ENCODE assay signal across 16 cellular contexts in genomic region chr6:137660296-137660731, GRCh38.
A peak's percentile ranks its signal among the peaks of the same experiment; 100 is the strongest.
DNase-seq lines count a peak whose midpoint lies in the region; ATAC-seq, FAIRE-seq and TF ChIP-seq lines count a peak whose summit lies in the region.
"Had no signal": no experiment of that assay in that cellular context is flagged by ENCODE, and none has a peak within 500 bp of the region (broad histone marks: within the 10 kb centered on the region; RNA-seq: fewer than 3 reads in every experiment).

No MANE protein-coding gene starts in this region.

- H3K36me3 ChIP-seq in small intestine (ENCODE audit: control insufficient read depth in 2 of 2, insufficient read depth in 2 of 2, low read length in 2 of 2) (no peaks in the 10 kb centered on the region), tibial artery (no peaks in the 10 kb centered on the region), ascending aorta (no peaks in the 10 kb centered on the region)
- H3K36me3 ChIP-seq: HAP-1, SJSA1 had no signal

- intact Hi-C loops in tibial artery (cut with DNase I; ENCODE audit: low total_unique reads) = no loop called here
- intact Hi-C loops in ascending aorta (cut with DNase I) = no loop called here

- TF ChIP-seq CTCF in tibial artery (IDR thresholded peaks at IDR 0.05) (no peak), ascending aorta (IDR thresholded peaks at IDR 0.05) (no peak)

- no peaks in the 10 kb centered on the region for H3K27me3 ChIP-seq in small intestine (ENCODE audit: control insufficient read depth in 2 of 2, insufficient read depth in 2 of 2, low read length in 2 of 2)
- H3K27me3 ChIP-seq in tibial artery = no peaks in the 10 kb centered on the region
- no peaks in the 10 kb centered on the region for H3K27me3 ChIP-seq in ascending aorta
- H3K27me3 ChIP-seq: SJSA1 had no signal

- H3K4me3 ChIP-seq in small intestine (ENCODE audit: low read depth in 1 of 2, low read length in 2 of 2) (no peak overlapping the region), tibial artery (no peak overlapping the region), ascending aorta (no peak overlapping the region)
- H3K4me3 ChIP-seq: HAP-1, SJSA1 had no signal

- peak; percentile 30 for ATAC-seq in HG02798 (IDR thresholded peaks at IDR 0.05; ENCODE audit: poor library complexity, unreplicated experiment)
- peak; percentile 33 for ATAC-seq in left lobe of liver
- no peak for ATAC-seq in GM19324 (IDR thresholded peaks at IDR 0.05; ENCODE audit: low FRiP score, unreplicated experiment)

- H3K27ac ChIP-seq in small intestine (ENCODE audit: low read depth in 1 of 2, low read length in 1 of 2) = no peak overlapping the region
- H3K27ac ChIP-seq in tibial artery = no peak overlapping the region
- no peak overlapping the region for H3K27ac ChIP-seq in ascending aorta
- H3K27ac ChIP-seq: RWPE1, SJSA1 had no signal

- WGBS in small intestine, 3 donors = 21 to 80% (median 46%) methylated on average over 1 of the region's 1 CpG

- no peaks in the 10 kb centered on the region for H3K9me3 ChIP-seq in small intestine (ENCODE audit: control insufficient read depth, low read depth)
- H3K9me3 ChIP-seq in tibial artery = peaks cover 0 to 3% (median under 1%) of the 10 kb centered on the region in 3 donors
- peaks cover 0 to 3% of the 10 kb centered on the region in 2 donors for H3K9me3 ChIP-seq in ascending aorta
- H3K9me3 ChIP-seq: HAP-1, SJSA1 had no signal

- H3K4me1 ChIP-seq in small intestine (ENCODE audit: control insufficient read depth in 2 of 2, insufficient read depth in 1 of 2, low read depth in 1 of 2, low read length in 1 of 2) = peaks cover 2 to 3% of the 10 kb centered on the region in 2 donors
- no peaks in the 10 kb centered on the region for H3K4me1 ChIP-seq in tibial artery
- no peaks in the 10 kb centered on the region for H3K4me1 ChIP-seq in ascending aorta

- DNase-seq in NCI-H69 (lab: John Stamatoyannopoulos, UW) (peak; percentile 60), left lobe of liver (ENCODE audit: low spot score) (no peak), small intestine (peak; percentile 74), tibial artery (no peak), ascending aorta (ENCODE audit: low spot score in 2 of 2) (no peak)
- DNase-seq: COR-L47, KG1, NCI-H1048, NCI-H146, NCI-H2081 treated with DMSO at 0.1 percent for 48 hours, OCI-M1 had no signal

- no peak for FAIRE-seq in small intestine (lab: Jason Lieb, UNC)

Comparison
In these comparisons a context has a peak if more than half of its experiments do, and no peak if none do; other contexts are left out.
1. DNase-seq: peak in NCI-H69 (single experiment) and small intestine (single experiment); none in left lobe of liver (single experiment), tibial artery (0 of 2) and ascending aorta (0 of 2).